24 cellular contexts compared by ENCODE assay signal in genomic region chrX:1411331-1411730, GRCh38. TPM values are rescaled to one million over a fixed set of nuclear protein-coding genes. Genes with fewer than 3 reads are reported as not detected.
DNase-seq lines count a peak whose midpoint lies in the region; ATAC-seq and TF ChIP-seq lines count a peak whose summit lies in the region.
"Had no signal": no experiment of that assay in that cellular context is flagged by ENCODE, and none has a peak within 500 bp of the region (broad histone marks: within the 10 kb centered on the region; RNA-seq: fewer than 3 reads in every experiment).

No MANE protein-coding gene starts in this region.

- peak overlapping the region in 7 of 11 experiments; percentile 33 to 51 (median 46); a peak in 13 of 22 replicates for H3K4me2 ChIP-seq in BLaER1 treated with 17β-estradiol and CSF1 and Interleukin-3, amounts not matched to agents 10 nM and 100 nM

- H3K9me3 ChIP-seq in BLaER1 treated with 17β-estradiol and CSF1 and Interleukin-3, amounts not matched to agents 10 nM and 100 nM (replicated peaks in 1 of 11) = peaks cover 0 to 12% (median 2%) of the 10 kb centered on the region in 11 experiments; a peak in 7 of 22 replicates
- no peaks in the 10 kb centered on the region for H3K9me3 ChIP-seq in Peyer's patch
- H3K9me3 ChIP-seq in lung (ENCODE audit: control insufficient read depth in 2 of 2, insufficient read depth in 1 of 2, low read length in 1 of 2) = no peaks in the 10 kb centered on the region
- H3K9me3 ChIP-seq: ascending aorta, neutrophil had no signal

- H3K27me3 ChIP-seq in BLaER1 treated with 17β-estradiol and CSF1 and Interleukin-3, amounts not matched to agents 10 nM and 100 nM = no peaks in the 10 kb centered on the region
- H3K27me3 ChIP-seq in Peyer's patch (no peaks in the 10 kb centered on the region), lung (ENCODE audit: control insufficient read depth, insufficient read depth) (no peaks in the 10 kb centered on the region)
- H3K27me3 ChIP-seq: ascending aorta, neutrophil had no signal

- peak in 2 of 3 donors; percentile 38 to 44 for DNase-seq in Peyer's patch
- DNase-seq in lung (ENCODE audit: low spot score) = no peak
- DNase-seq in stimulated activated CD8-positive, alpha-beta memory T cell treated with anti-CD3 and anti-CD28 coated beads, Interleukin-4, amount 100 ng/mL, for 48 hours = peak; percentile 19
- no peak for DNase-seq in 8988T
- no peak for DNase-seq in NAMALWA (ENCODE audit: low spot score)
- DNase-seq: activated CD8-positive, alpha-beta T cell treated with anti-CD3 and anti-CD28 coated beads, Interleukin-2, amount 10 ng/mL, durations not matched to agents 7 days and 5 days; caudate nucleus; CD8-positive, alpha-beta memory T cell; dermis blood vessel endothelial cell; DMS153; GDM1; GOT3; islet precursor cell; NCI-H1105; NCI-H1930; NCI-H226; OCI-M1; SHP77 treated with DMSO at 0.1 percent for 48 hours; stimulated activated CD4-positive, alpha-beta T cell treated with anti-CD3 and anti-CD28 coated beads, Interleukin-1b, Interleukin-23, amount 100 ng/mL, for 48 hours had no signal

- no peak for TF ChIP-seq POLR2A in Peyer's patch (IDR thresholded peaks at IDR 0.05)

- H3K4me1 ChIP-seq in BLaER1 treated with 17β-estradiol and CSF1 and Interleukin-3, amounts not matched to agents 10 nM and 100 nM = peaks cover 0 to 16% (median 10%) of the 10 kb centered on the region in 10 experiments; a peak in 14 of 20 replicates
- H3K4me1 ChIP-seq in Peyer's patch (no peaks in the 10 kb centered on the region), lung (ENCODE audit: control insufficient read depth in 2 of 2, insufficient read depth in 2 of 2, low read length in 2 of 2) (no peaks in the 10 kb centered on the region)
- H3K4me1 ChIP-seq: ascending aorta had no signal

- ATAC-seq in lung (ENCODE audit: insufficient read depth, low FRiP score) (peak; percentile 34), GM18868 (IDR thresholded peaks at IDR 0.05; ENCODE audit: unreplicated experiment) (no peak)
- ATAC-seq: activated CD8-positive, alpha-beta T cell treated with anti-CD3 and anti-CD28 coated beads, Interleukin-2, amount 10 ng/mL, durations not matched to agents 7 days and 5 days had no signal

- H4K20me1 ChIP-seq in BLaER1 treated with 17β-estradiol and CSF1 and Interleukin-3, amounts not matched to agents 10 nM and 100 nM = peaks cover 0 to 33% (median 13%) of the 10 kb centered on the region in 11 experiments; a peak in 14 of 22 replicates

- peak overlapping the region in 2 of 11 experiments; percentile 40 to 45; a peak in 3 of 22 replicates for H3K27ac ChIP-seq in BLaER1 treated with 17β-estradiol and CSF1 and Interleukin-3, amounts not matched to agents 10 nM and 100 nM
- no peak overlapping the region for H3K27ac ChIP-seq in Peyer's patch
- H3K27ac ChIP-seq in lung (ENCODE audit: low read depth in 1 of 2, low read length in 1 of 2) = no peak overlapping the region
- H3K27ac ChIP-seq: ascending aorta, neutrophil, skin epidermis had no signal

- TF ChIP-seq CTCF in Peyer's patch (IDR thresholded peaks at IDR 0.05) (no peak), lung (IDR thresholded peaks at IDR 0.05; ENCODE audit: control extremely low read depth, extremely low read depth) (no peak)

- peak overlapping the region in 2 of 11 experiments; percentile 15 to 39; a peak in 2 of 22 replicates for H3K9ac ChIP-seq in BLaER1 treated with 17β-estradiol and CSF1 and Interleukin-3, amounts not matched to agents 10 nM and 100 nM

- H3K36me3 ChIP-seq in BLaER1 treated with 17β-estradiol and CSF1 and Interleukin-3, amounts not matched to agents 10 nM and 100 nM = peaks cover 55 to 72% (median 61%) of the 10 kb centered on the region in 11 experiments
- H3K36me3 ChIP-seq in Peyer's patch = peaks cover 0 to 52% (median 0%) of the 10 kb centered on the region in 3 donors
- peaks cover 17 to 38% of the 10 kb centered on the region in 2 donors for H3K36me3 ChIP-seq in lung (ENCODE audit: control insufficient read depth in 2 of 2, insufficient read depth in 2 of 2, low read length in 2 of 2)

- 83 to 92% methylated on average over 12 of the region's 12 CpGs for WGBS in lung, 2 donors

- no peak overlapping the region for H3K4me3 ChIP-seq in BLaER1 treated with 17β-estradiol and CSF1 and Interleukin-3, amounts not matched to agents 10 nM and 100 nM
- H3K4me3 ChIP-seq in Peyer's patch (no peak overlapping the region), lung (no peak overlapping the region)
- H3K4me3 ChIP-seq: ascending aorta, skin epidermis had no signal

RNA-seq across cellular contexts. Expression of gene SLC25A6, which starts 19.4 kb away (rescaled TPM):
- total RNA-seq in Peyer's patch (100 to 1,000 TPM; 201 to 361 (median 314) TPM), lung (100 to 1,000 TPM; 168 to 350 TPM)
- 100 to 1,000 TPM; 382 to 422 TPM for polyA plus RNA-seq in lung

RNA-seq across cellular contexts. Expression of gene ASMTL, which starts 41.4 kb away (rescaled TPM):
- total RNA-seq in Peyer's patch (10 to 100 TPM in 3 of 4 donors, 1 to 10 TPM in 1; 9.5 to 23.9 (median 15.1) TPM), lung (10 to 100 TPM; 12.3 to 29.4 TPM)
- 10 to 100 TPM; 17.0 to 26.6 TPM for polyA plus RNA-seq in lung

Comparison
In these comparisons a context has a peak if more than half of its experiments do, and no peak if none do; other contexts are left out.
1. DNase-seq: peak in Peyer's patch (2 of 3) and stimulated activated CD8-positive, alpha-beta memory T cell treated with anti-CD3 and anti-CD28 coated beads, Interleukin-4, amount 100 ng/mL, for 48 hours (single experiment); none in lung (single experiment), 8988T (single experiment) and NAMALWA (single experiment).